Comparison of ENCODE assay signal across 23 cellular contexts in genomic region chr22:43288378-43288777, GRCh38. TPM values are rescaled to one million over a fixed set of nuclear protein-coding genes. Genes with fewer than 3 reads are reported as not detected.
DNase-seq lines count a peak whose midpoint lies in the region; ATAC-seq and TF ChIP-seq lines count a peak whose summit lies in the region.
"Had no signal": no experiment of that assay in that cellular context is flagged by ENCODE, and none has a peak within 500 bp of the region (broad histone marks: within the 10 kb centered on the region; RNA-seq: fewer than 3 reads in every experiment).

No MANE protein-coding gene starts in this region.

- H3K4me1 Mint-ChIP-seq in central memory CD8-positive, alpha-beta T cell, result peaks cover 20% of the 10 kb centered on the region
- peaks cover 14% of the 10 kb centered on the region for H3K4me1 Mint-ChIP-seq in stimulated activated effector memory CD8-positive, alpha-beta T cell treated with anti-CD3 and anti-CD28 coated beads, Interleukin-12 subunit alpha, Interleukin-12 subunit beta, amount 100 ng/mL, for 72 hours

- no peak for TF ChIP-seq RAD21 in IMR-90 (IDR thresholded peaks at IDR 0.05; ENCODE audit: low read length)

- WGBS in IMR-90 (ENCODE audit: extremely low coverage in 2 of 2, insufficient read length in 1 of 2), 2 experiments, result 91% methylated on average over 4 of the region's 16 CpGs; no CpG with 5 or more reads in 1 of the 2 experiments
- 94 to 95% methylated on average over 16 of the region's 16 CpGs for WGBS in esophagus squamous epithelium, 2 donors

- H3K4me1 ChIP-seq in IMR-90 (ENCODE audit: control insufficient read depth, insufficient read depth, low read length) (peaks cover 4% of the 10 kb centered on the region; the same call in 1 of the 2 replicates), lower lobe of right lung (peaks cover 30% of the 10 kb centered on the region), esophagus squamous epithelium (peaks cover 0 to 48% (median 35%) of the 10 kb centered on the region in 3 donors)

- no peak overlapping the region for H4K8ac ChIP-seq in IMR-90 (ENCODE audit: low read depth in 2 of 2, low read length in 2 of 2)

- H3K27me3 ChIP-seq in IMR-90 (ENCODE audit: control insufficient read depth, insufficient read depth, low read length) (peaks cover 19% of the 10 kb centered on the region; the same call in 1 of the 2 replicates), lower lobe of right lung (ENCODE audit: low read depth) (no peaks in the 10 kb centered on the region), esophagus squamous epithelium (peaks cover 0 to 7% (median 0%) of the 10 kb centered on the region in 4 donors)
- H3K27me3 ChIP-seq: BLaER1 had no signal

- peaks cover 2% of the 10 kb centered on the region; the same call in 1 of the 2 replicates for H3K9me1 ChIP-seq in IMR-90 (ENCODE audit: insufficient read depth, low read length)

- no peaks in the 10 kb centered on the region for H3K79me1 ChIP-seq in IMR-90 (ENCODE audit: low read depth in 1 of 2, low read length in 2 of 2)

- DNase-seq in IMR-90, result no peak
- DNase-seq in central memory CD8-positive, alpha-beta T cell (ENCODE audit: low spot score in 2 of 2), result no peak
- DNase-seq in lower lobe of right lung, result no peak
- DNase-seq in stimulated activated effector memory CD8-positive, alpha-beta T cell treated with anti-CD3 and anti-CD28 coated beads, Interleukin-12 subunit alpha, Interleukin-12 subunit beta, amount 100 ng/mL, for 72 hours (ENCODE audit: low spot score in 2 of 2), result no peak
- DNase-seq in posterior cingulate gyrus, result no peak
- no peak for DNase-seq in NCI-H1694 treated with DMSO at 0.1 percent for 48 hours (lab: John Stamatoyannopoulos, UW)
- no peak for DNase-seq in esophagus squamous epithelium (lab: John Stamatoyannopoulos, UW)
- DNase-seq: CD4-positive, alpha-beta T cell; COR-L47; DMS79; KG1; NCI-H1105; NCI-H146; NCI-H2029 treated with DMSO at 0.1 percent for 48 hours; NCI-H2171; NCI-H526 treated with DMSO at 0.1 percent for 48 hours; PC-9; RPMI8226; SHP77 had no signal

- H3K23ac ChIP-seq in IMR-90 (ENCODE audit: low read depth, low read length), result no peak overlapping the region

- no peaks in the 10 kb centered on the region for H3K36me3 Mint-ChIP-seq in central memory CD8-positive, alpha-beta T cell (ENCODE audit: insufficient read depth)
- H3K36me3 Mint-ChIP-seq in stimulated activated effector memory CD8-positive, alpha-beta T cell treated with anti-CD3 and anti-CD28 coated beads, Interleukin-12 subunit alpha, Interleukin-12 subunit beta, amount 100 ng/mL, for 72 hours, result peaks cover 5% of the 10 kb centered on the region

- H2AK9ac ChIP-seq in IMR-90 (replicated peaks; ENCODE audit: low read depth, low read length, poor library complexity), result no peak overlapping the region

- no peak overlapping the region for H2BK15ac ChIP-seq in IMR-90 (ENCODE audit: low read depth, low read length)

- H3K9me3 Mint-ChIP-seq in central memory CD8-positive, alpha-beta T cell, result no peaks in the 10 kb centered on the region
- H3K9me3 Mint-ChIP-seq in stimulated activated effector memory CD8-positive, alpha-beta T cell treated with anti-CD3 and anti-CD28 coated beads, Interleukin-12 subunit alpha, Interleukin-12 subunit beta, amount 100 ng/mL, for 72 hours, result no peaks in the 10 kb centered on the region
- H3K9me3 Mint-ChIP-seq: CD4-positive, alpha-beta T cell had no signal

- BruUV-seq in IMR-90 (replicated peaks; lab: Mats Ljungman, UMichigan), result no TSS peak

- in situ Hi-C loops in IMR-90 (cut with MboI; ENCODE audit: low sequenced_read_pairs), result no loop called here

- POLR2A ChIA-PET in IMR-90 (lab: Charles Lee; ENCODE audit: unreplicated experiment), result no interaction called here

- H3K4me3 Mint-ChIP-seq in central memory CD8-positive, alpha-beta T cell, result no peak overlapping the region
- no peak overlapping the region for H3K4me3 Mint-ChIP-seq in stimulated activated effector memory CD8-positive, alpha-beta T cell treated with anti-CD3 and anti-CD28 coated beads, Interleukin-12 subunit alpha, Interleukin-12 subunit beta, amount 100 ng/mL, for 72 hours
- H3K4me3 Mint-ChIP-seq: CD4-positive, alpha-beta T cell had no signal

- no peak overlapping the region for H3K56ac ChIP-seq in IMR-90 (ENCODE audit: extremely low read depth, insufficient read depth, low read length)

- H3K9me3 ChIP-seq in IMR-90 (ENCODE audit: control insufficient read depth, insufficient read depth, low read length) (no peaks in the 10 kb centered on the region), lower lobe of right lung (no peaks in the 10 kb centered on the region), esophagus squamous epithelium (no peaks in the 10 kb centered on the region)
- H3K9me3 ChIP-seq: BLaER1 had no signal

- H3K14ac ChIP-seq in IMR-90 (replicated peaks; ENCODE audit: low read depth, low read length), result no peak overlapping the region

- H4K91ac ChIP-seq in IMR-90 (ENCODE audit: insufficient read depth, low read depth, low read length), result no peak overlapping the region

- intact Hi-C loops in IMR-90 (cut with micrococcal nuclease), result no loop called here
- intact Hi-C loops in lower lobe of right lung (cut with DNase I), result no loop called here
- intact Hi-C loops in posterior cingulate gyrus (cut with DNase I), result no loop called here
- intact Hi-C loops in esophagus squamous epithelium (cut with DNase I), result loop anchor here (5.0 kb wide), 1 partner anchor 54 kb away; the partner anchor contains the start of gene SCUBE1

- H3K4ac ChIP-seq in IMR-90 (ENCODE audit: low read depth, low read length), result no peak overlapping the region

- ATAC-seq in IMR-90 (ENCODE audit: low read depth) (no peak), lower lobe of right lung (no peak)
- no peak for ATAC-seq in central memory CD8-positive, alpha-beta T cell (replicated peaks; ENCODE audit: extremely low read depth, poor library complexity, severe bottlenecking)
- no peak for ATAC-seq in stimulated activated effector memory CD8-positive, alpha-beta T cell treated with anti-CD3 and anti-CD28 coated beads, Interleukin-12 subunit alpha, Interleukin-12 subunit beta, amount 100 ng/mL, for 72 hours

- no peak overlapping the region for H2BK5ac ChIP-seq in IMR-90 (ENCODE audit: low read depth, low read length, poor library complexity, severe bottlenecking)

- H3K27ac Mint-ChIP-seq in central memory CD8-positive, alpha-beta T cell (ENCODE audit: low read depth), result peak overlapping the region; percentile 57
- peak overlapping the region; percentile 58 for H3K27ac Mint-ChIP-seq in stimulated activated effector memory CD8-positive, alpha-beta T cell treated with anti-CD3 and anti-CD28 coated beads, Interleukin-12 subunit alpha, Interleukin-12 subunit beta, amount 100 ng/mL, for 72 hours
- H3K27ac Mint-ChIP-seq: CD4-positive, alpha-beta T cell had no signal

- dilution Hi-C loops in IMR-90 (cut with HindIII; ENCODE audit: low sequenced_read_pairs, unreplicated experiment), result no loop called here

- H3K4me2 ChIP-seq in IMR-90 (ENCODE audit: low read depth, low read length), result no peak overlapping the region

- no peak overlapping the region for H2BK120ac ChIP-seq in IMR-90 (ENCODE audit: low read depth, low read length)

- H3K27ac ChIP-seq in IMR-90 (ENCODE audit: insufficient read depth, low read length), result no peak overlapping the region
- peak overlapping the region; percentile 54 for H3K27ac ChIP-seq in lower lobe of right lung
- H3K27ac ChIP-seq in esophagus squamous epithelium, result no peak overlapping the region
- H3K27ac ChIP-seq: BLaER1, HL-60, PC-9, SK-N-MC had no signal

- TF ChIP-seq POLR2A in IMR-90 (IDR thresholded peaks at IDR 0.05; ENCODE audit: low read depth, low read length) (no peak), esophagus squamous epithelium (IDR thresholded peaks at IDR 0.05) (no peak)

- H3K27me3 Mint-ChIP-seq in central memory CD8-positive, alpha-beta T cell, result no peaks in the 10 kb centered on the region
- H3K27me3 Mint-ChIP-seq: CD4-positive, alpha-beta T cell had no signal

- H2BK20ac ChIP-seq in IMR-90 (ENCODE audit: low read depth, low read length), result no peak overlapping the region

- CTCF ChIA-PET in IMR-90 (lab: Yijun Ruan, JAX), result no interaction called here

- H4K5ac ChIP-seq in IMR-90 (ENCODE audit: low read depth, low read length), result no peak overlapping the region

- H3K4me3 ChIP-seq in IMR-90 (ENCODE audit: insufficient read depth, low read depth, low read length), result no peak overlapping the region
- no peak overlapping the region for H3K4me3 ChIP-seq in lower lobe of right lung
- no peak overlapping the region for H3K4me3 ChIP-seq in esophagus squamous epithelium
- H3K4me3 ChIP-seq: BLaER1, GM12878, PC-9, SK-N-MC had no signal

- no peaks in the 10 kb centered on the region for H4K20me1 ChIP-seq in IMR-90 (ENCODE audit: insufficient read depth, low read length)
- H4K20me1 ChIP-seq: BLaER1 had no signal

- no peak overlapping the region for H3K18ac ChIP-seq in IMR-90 (ENCODE audit: low read depth, low read length)

- no peak overlapping the region for H3K9ac ChIP-seq in IMR-90 (ENCODE audit: low read depth, low read length)

- H3K36me3 ChIP-seq in IMR-90 (ENCODE audit: control insufficient read depth, insufficient read depth, low read length), result no peaks in the 10 kb centered on the region
- H3K36me3 ChIP-seq in lower lobe of right lung, result no peaks in the 10 kb centered on the region
- no peaks in the 10 kb centered on the region for H3K36me3 ChIP-seq in esophagus squamous epithelium
- H3K36me3 ChIP-seq: BLaER1 had no signal

- TF ChIP-seq CTCF in IMR-90 (conservative IDR thresholded peaks at IDR 0.05; ENCODE audit: low read depth, low read length) (no peak), lower lobe of right lung (IDR thresholded peaks at IDR 0.05) (no peak), esophagus squamous epithelium (IDR thresholded peaks at IDR 0.05) (no peak)

- peak overlapping the region; percentile 17 for H2AFZ ChIP-seq in IMR-90 (replicated peaks; ENCODE audit: low read length, poor library complexity)
- H2AFZ ChIP-seq: PC-9 had no signal

- H2AK5ac ChIP-seq in IMR-90 (ENCODE audit: low read depth, low read length), result no peak overlapping the region

TF ChIP-seq in IMR-90, 13 proteins besides CTCF, POLR2A, EP300 and RAD21 (continues in another document):
- no peak for TF ChIP-seq MXI1 (IDR thresholded peaks at IDR 0.05; ENCODE audit: borderline replicate concordance, low read depth, low read length)
- no peak for TF ChIP-seq USF2 (IDR thresholded peaks at IDR 0.05; ENCODE audit: low read depth, low read length)
- no peak for TF ChIP-seq NFE2L2 (IDR thresholded peaks at IDR 0.05; ENCODE audit: low read depth, low read length)

RNA-seq across cellular contexts. Expression of gene SCUBE1, which starts 54.8 kb away (rescaled TPM):
- total RNA-seq in IMR-90 (2012; rRNA removed), result not detected in 2 replicates
- polyA plus RNA-seq in IMR-90 (2012; rRNA removed), result not detected in 2 replicates
- not detected in 2 replicates for polyA plus RNA-seq in IMR-90 (2012; cell fraction: cytosol; rRNA removed)
- not detected in 2 replicates for polyA plus RNA-seq in IMR-90 (2012; cell fraction: nucleus; rRNA removed; ENCODE audit: low replicate concordance)
- total RNA-seq in lower lobe of right lung, result 16.6 TPM
- total RNA-seq in esophagus squamous epithelium, result 1 to 10 TPM in 3 of 4 donors, under 1 TPM in 1; 0.38 to 4.0 (median 2.1) TPM
- total RNA-seq: CD4-positive, alpha-beta T cell; GM12878; PC-9 had no signal
- polyA plus RNA-seq: GM12878 had no signal
